In genomic region chr17:1455748-1456599, GRCh38 we compare ENCODE assay signal across 8 cellular contexts. TPM values are rescaled to one million over a fixed set of nuclear protein-coding genes. Genes with fewer than 3 reads are reported as not detected.
DNase-seq lines count a peak whose midpoint lies in the region; ATAC-seq and TF ChIP-seq lines count a peak whose summit lies in the region.

TSS of gene CRK (minus strand) at chr17:1456232. CDS start at chr17:1456117, 115 bp downstream.

- H3K27me3 ChIP-seq in ovary: no peaks in the 10 kb centered on the region
- peaks cover 3% of the 10 kb centered on the region for H3K27me3 ChIP-seq in thymus (ENCODE audit: control insufficient read depth, insufficient read depth)

- peak; percentile 63 for TF ChIP-seq EP300 in ovary (IDR thresholded peaks at IDR 0.05)

- H3K36me3 ChIP-seq in ovary: no peaks in the 10 kb centered on the region
- H3K36me3 ChIP-seq in thymus (ENCODE audit: control insufficient read depth, insufficient read depth): peaks cover 13% of the 10 kb centered on the region

- WGBS in ovary, 3 donors: 0 to 1% (median 1%) methylated on average over 46 to 97 of the region's 97 CpGs
- under 1% methylated on average over 97 of the region's 97 CpGs for WGBS in thymus

- peak within 1 kb of the TSS; percentile 84 to 93 for H3K27ac ChIP-seq in ovary
- peak within 1 kb of the TSS; percentile 97 for H3K27ac ChIP-seq in thymus (ENCODE audit: low read depth)

- peak; percentile 97 for TF ChIP-seq POLR2A in ovary (IDR thresholded peaks at IDR 0.05)

- H3K4me1 ChIP-seq in ovary (ENCODE audit: insufficient read depth): peaks cover 9% of the 10 kb centered on the region
- peaks cover 11% of the 10 kb centered on the region for H3K4me1 ChIP-seq in thymus (ENCODE audit: control insufficient read depth, insufficient read depth, low read length)

- peak within 1 kb of the TSS; percentile 99 for H3K4me3 ChIP-seq in GM12864 (ENCODE audit: low read depth, low read length)
- H3K4me3 ChIP-seq in ovary: peak within 1 kb of the TSS; percentile 72
- H3K4me3 ChIP-seq in thymus (ENCODE audit: low read length): peak within 1 kb of the TSS; percentile 99

- intact Hi-C loops in Right ventricle myocardium inferior (cut with DNase I): loop anchor here (2.0 to 5.0 kb wide), 3 partner anchors 31 to 191 kb away; partner anchors contain the start of genes RILP and SCARF1
- intact Hi-C loops in ovary (cut with DNase I): loop anchor here in 2 of 4 donors (10.0 kb wide), 3 partner anchors 51 to 91 kb away; partner anchors contain the start of genes INPP5K (in 1 of the 2) and YWHAE (in 1 of the 2)

- H3K9me3 ChIP-seq in ovary (no peaks in the 10 kb centered on the region), thymus (ENCODE audit: control insufficient read depth) (no peaks in the 10 kb centered on the region)

- peak; percentile 68 for DNase-seq in GM12864 (ENCODE audit: low read depth)
- DNase-seq in NCI-H128 (lab: John Stamatoyannopoulos, UW; ENCODE audit: unreplicated experiment): peak; percentile 75
- peak; percentile 80 to 87 for DNase-seq in SW 1271 (lab: John Stamatoyannopoulos, UW)
- DNase-seq in activated naive CD8-positive, alpha-beta T cell treated with anti-CD3 and anti-CD28 coated beads, Interleukin-2, amount 50 U/mL, for 16 hours (ENCODE audit: low read depth, low spot score): peak; percentile 94
- DNase-seq in Right ventricle myocardium inferior (ENCODE audit: missing footprints): peak; percentile 98
- peak; percentile 96 to 99 (median 98) for DNase-seq in ovary

- ATAC-seq in HG02642 (IDR thresholded peaks at IDR 0.05; ENCODE audit: poor library complexity, unreplicated experiment): peak; percentile 87
- ATAC-seq in Right ventricle myocardium inferior: peak; percentile 96

- TF ChIP-seq CTCF in GM12864 (IDR thresholded peaks at IDR 0.05; ENCODE audit: low read depth, low read length, missing control alignments) (no peak), ovary (IDR thresholded peaks at IDR 0.05) (peak in 2 of 3 donors; percentile 24 to 28)

RNA-seq across cellular contexts. Expression of gene CRK, which starts in this region (rescaled TPM):
- 43.9 TPM for total RNA-seq in Right ventricle myocardium inferior
- total RNA-seq in ovary: 10 to 100 TPM; 40.0 to 60.6 (median 48.8) TPM
- 10 to 100 TPM; 31.7 to 41.4 TPM for polyA plus RNA-seq in ovary
- 26.6 TPM for polyA plus RNA-seq in thymus

Comparison
In these comparisons a context has a peak if more than half of its experiments do, and no peak if none do; other contexts are left out.
1. Peak in every context shown above with its lines: DNase-seq, ATAC-seq, H3K4me3 ChIP-seq and H3K27ac ChIP-seq.